8 cellular contexts compared by ENCODE assay signal in genomic region chr12:75511116-75512048, GRCh38. TPM values are rescaled to one million over a fixed set of nuclear protein-coding genes. Genes with fewer than 3 reads are reported as not detected.
A peak's percentile ranks its signal among the peaks of the same experiment; 100 is the strongest.
DNase-seq lines count a peak whose midpoint lies in the region; ATAC-seq and TF ChIP-seq lines count a peak whose summit lies in the region.

Gene KRR1, minus strand, starts transcription at chr12:75511609. Its CDS starts 12 bp downstream, at chr12:75511597.

- no peaks in the 10 kb centered on the region for H4K20me1 ChIP-seq in neural progenitor cell (ENCODE audit: low read depth)

- H2AFZ ChIP-seq in neural progenitor cell (replicated peaks): peak within 1 kb of the TSS; percentile 98

- no peaks in the 10 kb centered on the region for H3K9me3 Mint-ChIP-seq in neural progenitor cell

- H3K4me1 Mint-ChIP-seq in neural progenitor cell: peaks cover 19% of the 10 kb centered on the region

- no peak for TF ChIP-seq CTCF in foreskin keratinocyte (conservative IDR thresholded peaks at IDR 0.05)
- no peak for TF ChIP-seq CTCF in neural progenitor cell (IDR thresholded peaks at IDR 0.05)

- H3K27me3 ChIP-seq in foreskin keratinocyte: no peaks in the 10 kb centered on the region
- no peaks in the 10 kb centered on the region for H3K27me3 ChIP-seq in neural progenitor cell

- H3K9me3 ChIP-seq in neural progenitor cell (ENCODE audit: low read depth): no peaks in the 10 kb centered on the region

- in situ Hi-C loops in SK-MEL-5 (cut with HindIII; ENCODE audit: low pct_unique_long_range_greater_than_20kb, low sequenced_read_pairs): no loop called here

- H3F3A ChIP-seq in neural progenitor cell (ENCODE audit: low read depth): no peaks in the 10 kb centered on the region

- POLR2A ChIA-PET in HEK293T (lab: Yijun Ruan, JAX): interaction anchor here (0.8 to 1.5 kb wide), 6 partner anchors 28 to 846 kb away, joined by 3 to 5 read pairs (median 3); partner anchors contain the start of genes BBS10 and GLIPR1

- peak within 1 kb of the TSS; percentile 90 for H3K9ac ChIP-seq in neural progenitor cell

- CTCF ChIA-PET in HEK293T (lab: Yijun Ruan, JAX): interaction anchor here (1.0 kb wide), 1 partner anchor 16 kb away, joined by 4 read pairs; no protein-coding TSS in a partner anchor

- ATAC-seq in foreskin keratinocyte: peak; percentile 95

- DNase-seq in GDM1 (lab: John Stamatoyannopoulos, UW) (peak; percentile 90), HEK293T (ENCODE audit: extremely low spot score) (peak; percentile 89), MV-4-11 (lab: John Stamatoyannopoulos, UW) (peak; percentile 99), SK-MEL-5 (ENCODE audit: low read depth, low spot score) (peak; percentile 99), foreskin keratinocyte (peak; percentile 95 to 97), neural progenitor cell (ENCODE audit: low spot score) (peak; percentile 97), stromal cell of bone marrow (ENCODE audit: low read depth) (peak; percentile 98)
- DNase-seq in activated naive CD4-positive, alpha-beta T cell treated with Interleukin-2 at 50 U/mL for 16 hours: peak; percentile 90

- H3K27me3 Mint-ChIP-seq in neural progenitor cell (ENCODE audit: insufficient read depth, low read depth): no peaks in the 10 kb centered on the region

- peak within 1 kb of the TSS; percentile 99 for H3K4me3 Mint-ChIP-seq in neural progenitor cell

- H3K79me2 ChIP-seq in neural progenitor cell (ENCODE audit: low read depth): peaks cover 51% of the 10 kb centered on the region

- H3K27ac ChIP-seq in foreskin keratinocyte: peak within 1 kb of the TSS; percentile 72
- no peak within 1 kb of the TSS for H3K27ac ChIP-seq in neural progenitor cell

- H3K4me1 ChIP-seq in foreskin keratinocyte: peaks cover 6% of the 10 kb centered on the region
- H3K4me1 ChIP-seq in neural progenitor cell: peaks cover 7% of the 10 kb centered on the region

- no peaks in the 10 kb centered on the region for H3K36me3 ChIP-seq in neural progenitor cell

- H3K4me2 ChIP-seq in neural progenitor cell: peak within 1 kb of the TSS; percentile 88

- H3K4me3 ChIP-seq in neural progenitor cell: peak within 1 kb of the TSS; percentile 89

- H3K27ac Mint-ChIP-seq in neural progenitor cell: peak within 1 kb of the TSS; percentile 98

- H3K36me3 Mint-ChIP-seq in neural progenitor cell: no peaks in the 10 kb centered on the region

TF ChIP-seq in HEK293T, 16 proteins besides CTCF, POLR2A, EP300 and RAD21:
- TF ChIP-seq FOXM1 (IDR thresholded peaks at IDR 0.05; ENCODE audit: borderline replicate concordance) (no peak), SUZ12 (IDR thresholded peaks at IDR 0.05) (no peak), ARNT (IDR thresholded peaks at IDR 0.05) (peak; percentile 70; the same call in 1 of the 2 replicates), ELF4 (IDR thresholded peaks at IDR 0.05) (peak; percentile 73), ZNF384 (IDR thresholded peaks at IDR 0.05) (no peak), NFRKB (IDR thresholded peaks at IDR 0.05) (peak; percentile 88), LEF1 (IDR thresholded peaks at IDR 0.05; ENCODE audit: borderline replicate concordance) (no peak), PKNOX1 (IDR thresholded peaks at IDR 0.05) (peak; percentile 57), HDGF (IDR thresholded peaks at IDR 0.05; ENCODE audit: borderline replicate concordance) (no peak), L3MBTL2 (conservative IDR thresholded peaks at IDR 0.05) (peak; percentile 97), BHLHE40 (IDR thresholded peaks at IDR 0.05; ENCODE audit: borderline replicate concordance) (no peak), TARDBP (IDR thresholded peaks at IDR 0.05) (no peak), CTBP1 (IDR thresholded peaks at IDR 0.05; ENCODE audit: borderline replicate concordance) (peak; percentile 76; the same call in 1 of the 2 replicates), FOXA1 (IDR thresholded peaks at IDR 0.05) (no peak), SP1 (IDR thresholded peaks at IDR 0.05) (no peak), FOXK2 (IDR thresholded peaks at IDR 0.05) (no peak)

RNA-seq across cellular contexts. Expression of gene KRR1, which starts in this region (rescaled TPM):
- 65.4 and 79.7 TPM in 2 replicates for total RNA-seq in SK-MEL-5 (2014; rRNA removed; shearing (Covaris generic))
- 33.4 and 51.3 TPM in 2 replicates for polyA plus RNA-seq in SK-MEL-5 (2015; cell fraction: cytosol; rRNA removed)
- polyA plus RNA-seq in SK-MEL-5 (2015; cell fraction: nucleus; rRNA removed): 77.1 and 113 TPM in 2 replicates
- total RNA-seq in foreskin keratinocyte: 81.1 and 85.8 TPM in 2 replicates
- 32.5 and 47.0 TPM in 2 replicates for polyA plus RNA-seq in foreskin keratinocyte
- total RNA-seq in neural progenitor cell (ENCODE audit: low replicate concordance): 39.4 and 70.0 TPM in 2 replicates
